Comparison of ENCODE assay signal across 24 cellular contexts in genomic region chr1:152995838-152996237, GRCh38. TPM values are rescaled to one million over a fixed set of nuclear protein-coding genes. Genes with fewer than 3 reads are reported as not detected.
A peak's percentile ranks its signal among the peaks of the same experiment; 100 is the strongest.
DNase-seq lines count a peak whose midpoint lies in the region; ATAC-seq, FAIRE-seq and TF ChIP-seq lines count a peak whose summit lies in the region.
"Had no signal": no experiment of that assay in that cellular context is flagged by ENCODE, and none has a peak within 500 bp of the region (broad histone marks: within the 10 kb centered on the region; RNA-seq: fewer than 3 reads in every experiment).

No MANE protein-coding gene starts in this region.

- TF ChIP-seq CTCF in HepG2 (CRISPR knock-in tag; IDR thresholded peaks at IDR 0.05): no peak
- no peak for TF ChIP-seq CTCF in right lobe of liver (IDR thresholded peaks at IDR 0.05)
- TF ChIP-seq CTCF in kidney (IDR thresholded peaks at IDR 0.05; ENCODE audit: borderline replicate concordance, extremely low read depth, insufficient read depth): no peak

- H3K4me3 ChIP-seq in HepG2 (replicated peaks in 1 of 3; ENCODE audit: insufficient read depth in 1 of 3, low read depth in 2 of 3, low read length in 3 of 3): no peak overlapping the region
- no peak overlapping the region for H3K4me3 ChIP-seq in right lobe of liver
- H3K4me3 ChIP-seq in kidney (ENCODE audit: low read length in 2 of 2): no peak overlapping the region
- H3K4me3 ChIP-seq: BLaER1 treated with 17β-estradiol and CSF1 and Interleukin-3, amounts not matched to agents 10 nM and 100 nM; GM12878; GM23338 had no signal

- H3K27me3 ChIP-seq in HepG2 (ENCODE audit: control insufficient read depth in 1 of 2, insufficient read depth in 2 of 2, low read length in 2 of 2): no peaks in the 10 kb centered on the region
- H3K27me3 ChIP-seq in right lobe of liver: no peaks in the 10 kb centered on the region
- H3K27me3 ChIP-seq: BE2C had no signal

- H3K27ac Mint-ChIP-seq in activated T-helper 2 cell treated with anti-CD3 and anti-CD28 coated beads, Interferon-gamma antibody, Interleukin-2, Interleukin-4, amounts not matched to agents 10 μg/mL and 5 μg/mL and 100 μg/mL, durations not matched to agents 14 hours and 24 hours and 36 hours: no peak overlapping the region
- no peak overlapping the region for H3K27ac Mint-ChIP-seq in activated naive CD8-positive, alpha-beta T cell treated with anti-CD3 and anti-CD28 coated beads, Interleukin-2, amount 50 U/mL, for 24 hours
- H3K27ac Mint-ChIP-seq: CD14-positive monocyte; CD4-positive, alpha-beta T cell; CD8-positive, alpha-beta memory T cell; GM23338 had no signal

- intact Hi-C loops in HepG2 (cut with micrococcal nuclease; ENCODE audit: unreplicated experiment) (no loop called here), right lobe of liver (cut with DNase I) (no loop called here), kidney (cut with DNase I) (no loop called here)
- intact Hi-C loops in activated T-helper 2 cell treated with anti-CD3 and anti-CD28 coated beads, Interferon-gamma antibody, Interleukin-2, Interleukin-4, amounts not matched to agents 10 μg/mL and 5 μg/mL and 100 μg/mL, durations not matched to agents 14 hours and 24 hours and 36 hours (cut with micrococcal nuclease): no loop called here

- 0% methylated on average over 1 of the region's 1 CpG for WGBS in HepG2 (ENCODE audit: low lambda C conversion rate)
- 17% methylated on average over 1 of the region's 1 CpG for WGBS in right lobe of liver (ENCODE audit: insufficient coverage, low coverage, low lambda C conversion rate, missing lambda C conversion rate)

- no peak for TF ChIP-seq EP300 in HepG2 (IDR thresholded peaks at IDR 0.05; ENCODE audit: low read depth in 2 of 2, low read length in 2 of 2)
- TF ChIP-seq EP300 in HepG2 (CRISPR knock-in tag; IDR thresholded peaks at IDR 0.05; ENCODE audit: borderline replicate concordance): no peak

- in situ Hi-C loops in HepG2 (cut with HindIII; ENCODE audit: extremely low pct_ligation_motif_present, low pct_unique_long_range_greater_than_20kb): no loop called here

- DNase-seq in HepG2 (ENCODE audit: low spot score): no peak
- DNase-seq in right lobe of liver: no peak
- DNase-seq in kidney: no peak
- DNase-seq in activated T-helper 2 cell treated with anti-CD3 and anti-CD28 coated beads, Interferon-gamma antibody, Interleukin-2, Interleukin-4, amounts not matched to agents 10 μg/mL and 5 μg/mL and 100 μg/mL, durations not matched to agents 14 hours and 24 hours and 36 hours (ENCODE audit: low spot score): no peak
- no peak for DNase-seq in activated naive CD8-positive, alpha-beta T cell treated with anti-CD3 and anti-CD28 coated beads, Interleukin-2, amount 50 U/mL, for 24 hours
- DNase-seq: ACHN; AML-193; BE2C; CD4-positive, alpha-beta T cell; CD8-positive, alpha-beta memory T cell; DMS 273 treated with DMSO at 0.1 percent for 48 hours; DMS79; EL; GDM1; H9 had no signal

- H3K27ac ChIP-seq in HepG2 (ENCODE audit: extremely low read length, insufficient read depth, low read length) (no peak overlapping the region), right lobe of liver (no peak overlapping the region), kidney (ENCODE audit: low read depth in 2 of 2, low read length in 2 of 2) (no peak overlapping the region)
- H3K27ac ChIP-seq: 22Rv1; BLaER1 treated with 17β-estradiol and CSF1 and Interleukin-3, amounts not matched to agents 10 nM and 100 nM had no signal

- H3K9me3 ChIP-seq in HepG2 (ENCODE audit: low read length) (no peaks in the 10 kb centered on the region), right lobe of liver (no peaks in the 10 kb centered on the region), kidney (ENCODE audit: control insufficient read depth in 1 of 2, low read length in 2 of 2) (peaks cover 0 to 6% of the 10 kb centered on the region in 2 donors)
- H3K9me3 ChIP-seq: BE2C had no signal

- H3K36me3 ChIP-seq in HepG2 (replicated peaks in 1 of 2; ENCODE audit: control insufficient read depth in 1 of 2, insufficient read depth in 2 of 2, low read length in 2 of 2) (no peaks in the 10 kb centered on the region), right lobe of liver (no peaks in the 10 kb centered on the region), kidney (ENCODE audit: control insufficient read depth in 1 of 2, insufficient read depth in 2 of 2, low read length in 2 of 2) (no peaks in the 10 kb centered on the region)
- H3K36me3 ChIP-seq: BE2C; BLaER1 treated with 17β-estradiol and CSF1 and Interleukin-3, amounts not matched to agents 10 nM and 100 nM had no signal

- no peaks in the 10 kb centered on the region for H3K4me1 ChIP-seq in HepG2 (ENCODE audit: insufficient read depth, low read length)
- no peaks in the 10 kb centered on the region for H3K4me1 ChIP-seq in right lobe of liver
- H3K4me1 ChIP-seq in kidney (ENCODE audit: control insufficient read depth in 1 of 2, insufficient read depth in 1 of 2, low read depth in 1 of 2, low read length in 2 of 2): no peaks in the 10 kb centered on the region
- H3K4me1 ChIP-seq: BE2C had no signal

- POLR2A ChIA-PET in HepG2 (lab: Yijun Ruan, JAX): no interaction called here

- no peak for ATAC-seq in HepG2
- ATAC-seq in right lobe of liver: no peak
- no peak for ATAC-seq in activated naive CD8-positive, alpha-beta T cell treated with anti-CD3 and anti-CD28 coated beads, Interleukin-2, amount 50 U/mL, for 24 hours
- ATAC-seq: GM12878, HCT116 had no signal

- no peaks in the 10 kb centered on the region for H3K27me3 Mint-ChIP-seq in activated T-helper 2 cell treated with anti-CD3 and anti-CD28 coated beads, Interferon-gamma antibody, Interleukin-2, Interleukin-4, amounts not matched to agents 10 μg/mL and 5 μg/mL and 100 μg/mL, durations not matched to agents 14 hours and 24 hours and 36 hours (ENCODE audit: low read depth)
- peaks cover 21% of the 10 kb centered on the region for H3K27me3 Mint-ChIP-seq in activated naive CD8-positive, alpha-beta T cell treated with anti-CD3 and anti-CD28 coated beads, Interleukin-2, amount 50 U/mL, for 24 hours

- FAIRE-seq in HepG2 (lab: Jason Lieb, UNC) (no peak), kidney (lab: Jason Lieb, UNC) (peak; percentile 38)
- FAIRE-seq: A204.1, D721Med, GM12878 had no signal

- H3K4me3 Mint-ChIP-seq in activated T-helper 2 cell treated with anti-CD3 and anti-CD28 coated beads, Interferon-gamma antibody, Interleukin-2, Interleukin-4, amounts not matched to agents 10 μg/mL and 5 μg/mL and 100 μg/mL, durations not matched to agents 14 hours and 24 hours and 36 hours (ENCODE audit: low read depth): no peak overlapping the region
- no peak overlapping the region for H3K4me3 Mint-ChIP-seq in activated naive CD8-positive, alpha-beta T cell treated with anti-CD3 and anti-CD28 coated beads, Interleukin-2, amount 50 U/mL, for 24 hours
- H3K4me3 Mint-ChIP-seq: CD4-positive, alpha-beta T cell; CD8-positive, alpha-beta memory T cell; GM23338; H9 had no signal

- no TSS peak for BruUV-seq in HepG2 (replicated peaks; lab: Mats Ljungman, UMichigan)

- no peak overlapping the region for H2AFZ ChIP-seq in HepG2 (ENCODE audit: low read length)

- no peak overlapping the region for H3K4me2 ChIP-seq in HepG2 (ENCODE audit: low read depth, low read length)
- H3K4me2 ChIP-seq: BLaER1 treated with 17β-estradiol and CSF1 and Interleukin-3, amounts not matched to agents 10 nM and 100 nM; GM23338 had no signal

- TF ChIP-seq RAD21 in HepG2 (CRISPR knock-in tag; IDR thresholded peaks at IDR 0.05): no peak

- no peaks in the 10 kb centered on the region for H3K79me2 ChIP-seq in HepG2 (ENCODE audit: insufficient read depth, low read length)

- no peaks in the 10 kb centered on the region for H3K4me1 Mint-ChIP-seq in activated T-helper 2 cell treated with anti-CD3 and anti-CD28 coated beads, Interferon-gamma antibody, Interleukin-2, Interleukin-4, amounts not matched to agents 10 μg/mL and 5 μg/mL and 100 μg/mL, durations not matched to agents 14 hours and 24 hours and 36 hours (ENCODE audit: low read depth)
- no peaks in the 10 kb centered on the region for H3K4me1 Mint-ChIP-seq in activated naive CD8-positive, alpha-beta T cell treated with anti-CD3 and anti-CD28 coated beads, Interleukin-2, amount 50 U/mL, for 24 hours
- H3K4me1 Mint-ChIP-seq: CD14-positive monocyte; CD8-positive, alpha-beta memory T cell had no signal

- H3K9me3 Mint-ChIP-seq in activated T-helper 2 cell treated with anti-CD3 and anti-CD28 coated beads, Interferon-gamma antibody, Interleukin-2, Interleukin-4, amounts not matched to agents 10 μg/mL and 5 μg/mL and 100 μg/mL, durations not matched to agents 14 hours and 24 hours and 36 hours: no peaks in the 10 kb centered on the region
- peaks cover 4% of the 10 kb centered on the region for H3K9me3 Mint-ChIP-seq in activated naive CD8-positive, alpha-beta T cell treated with anti-CD3 and anti-CD28 coated beads, Interleukin-2, amount 50 U/mL, for 24 hours
- H3K9me3 Mint-ChIP-seq: CD4-positive, alpha-beta T cell had no signal

- CTCF ChIA-PET in HepG2 (lab: Yijun Ruan, JAX; ENCODE audit: low intra/inter-chr PET ratio, low total read pairs): no interaction called here

- H3K9ac ChIP-seq in HepG2 (ENCODE audit: insufficient read depth, low read depth, low read length) (no peak overlapping the region), kidney (ENCODE audit: low read length in 2 of 2) (no peak overlapping the region)
- H3K9ac ChIP-seq: BLaER1 treated with 17β-estradiol and CSF1 and Interleukin-3, amounts not matched to agents 10 nM and 100 nM had no signal

- TF ChIP-seq POLR2A in HepG2 (IDR thresholded peaks at IDR 0.05; ENCODE audit: insufficient read depth in 1 of 2, low read depth in 2 of 2, low read length in 2 of 2) (no peak), right lobe of liver (IDR thresholded peaks at IDR 0.05) (no peak)

- H3K36me3 Mint-ChIP-seq in activated T-helper 2 cell treated with anti-CD3 and anti-CD28 coated beads, Interferon-gamma antibody, Interleukin-2, Interleukin-4, amounts not matched to agents 10 μg/mL and 5 μg/mL and 100 μg/mL, durations not matched to agents 14 hours and 24 hours and 36 hours (ENCODE audit: low read depth): no peaks in the 10 kb centered on the region
- no peaks in the 10 kb centered on the region for H3K36me3 Mint-ChIP-seq in activated naive CD8-positive, alpha-beta T cell treated with anti-CD3 and anti-CD28 coated beads, Interleukin-2, amount 50 U/mL, for 24 hours (ENCODE audit: low read depth)
- H3K36me3 Mint-ChIP-seq: CD14-positive monocyte; CD8-positive, alpha-beta memory T cell had no signal

- H4K20me1 ChIP-seq in HepG2 (ENCODE audit: insufficient read depth, low read length): no peaks in the 10 kb centered on the region
- H4K20me1 ChIP-seq: BLaER1 treated with 17β-estradiol and CSF1 and Interleukin-3, amounts not matched to agents 10 nM and 100 nM had no signal

RNA-seq across cellular contexts. Expression of gene SPRR3, which starts 5.7 kb away (rescaled TPM):
- total RNA-seq in HepG2 (2016; rRNA removed; fragmentation: Illumina TruSeq; extraction: Trizol): not detected in 2 replicates
- total RNA-seq in HepG2 (2016; cell fraction: cytosol; rRNA removed; fragmentation: Illumina TruSeq; extraction: Trizol; ENCODE audit: low read depth): not detected in 2 replicates
- not detected in 2 replicates for total RNA-seq in HepG2 (2016; cell fraction: insoluble cytoplasmic fraction; rRNA removed; fragmentation: Illumina TruSeq; extraction: Trizol)
- total RNA-seq in HepG2 (2016; cell fraction: membrane; rRNA removed; fragmentation: Illumina TruSeq; extraction: Trizol): not detected in 2 replicates
- total RNA-seq in HepG2 (2016; cell fraction: nucleus; rRNA removed; fragmentation: Illumina TruSeq; extraction: Trizol): not detected in 2 replicates
- polyA plus RNA-seq in HepG2 (2011; rRNA removed): not detected in 2 replicates
- polyA plus RNA-seq in HepG2 (2011; cell fraction: cytosol; rRNA removed): not detected in 2 replicates
- not detected in 2 replicates for polyA plus RNA-seq in HepG2 (2011; cell fraction: nucleus; rRNA removed)
- polyA plus RNA-seq in HepG2 (2012): not detected in 2 replicates
- not detected in 2 replicates for polyA plus RNA-seq in HepG2 (2016; cell fraction: cytosol; fragmentation: Illumina TruSeq; extraction: Trizol; ENCODE audit: low read depth)
- polyA plus RNA-seq in HepG2 (2016; cell fraction: insoluble cytoplasmic fraction; fragmentation: Illumina TruSeq; extraction: Trizol; ENCODE audit: low read depth): not detected in 2 replicates
- not detected in 2 replicates for polyA plus RNA-seq in HepG2 (2016; cell fraction: membrane; fragmentation: Illumina TruSeq; extraction: Trizol; ENCODE audit: low read depth)
- not detected in 2 replicates for polyA plus RNA-seq in HepG2 (2016; cell fraction: nucleus; fragmentation: Illumina TruSeq; extraction: Trizol; ENCODE audit: insufficient read depth, low read depth)
- polyA minus RNA-seq in HepG2 (2011; rRNA and poly(A)+ RNA removed; ENCODE audit: low replicate concordance): not detected in 2 replicates
- not detected in 2 replicates for polyA minus RNA-seq in HepG2 (2011; cell fraction: cytosol; rRNA and poly(A)+ RNA removed)
- polyA minus RNA-seq in HepG2 (2011; cell fraction: nucleus; rRNA and poly(A)+ RNA removed): not detected in 2 replicates
- total RNA-seq in right lobe of liver: under 1 TPM in 1 of 6 experiments, not detected in 5; 0.31 TPM
- total RNA-seq in kidney: not detected
- not detected for polyA plus RNA-seq in kidney (ENCODE audit: insufficient read depth, low read depth, low replicate concordance)
- not detected in 2 replicates for total RNA-seq in activated T-helper 2 cell treated with anti-CD3 and anti-CD28 coated beads, Interferon-gamma antibody, Interleukin-2, Interleukin-4, amounts not matched to agents 10 μg/mL and 5 μg/mL and 100 μg/mL, durations not matched to agents 14 hours and 24 hours and 36 hours
- total RNA-seq: CD4-positive, alpha-beta T cell; CD8-positive, alpha-beta memory T cell; GM12878; GM23338; H4; H9 had no signal
- polyA plus RNA-seq: CD14-positive monocyte; CD8-positive, alpha-beta memory T cell; GM12878; GM23338 had no signal

RNA-seq across cellular contexts. Expression of gene SPRR1A, which starts 12.0 kb away (rescaled TPM):
- total RNA-seq in HepG2 (2016; rRNA removed; fragmentation: Illumina TruSeq; extraction: Trizol): not detected in 2 replicates
- not detected in 2 replicates for total RNA-seq in HepG2 (2016; cell fraction: cytosol; rRNA removed; fragmentation: Illumina TruSeq; extraction: Trizol; ENCODE audit: low read depth)
- total RNA-seq in HepG2 (2016; cell fraction: insoluble cytoplasmic fraction; rRNA removed; fragmentation: Illumina TruSeq; extraction: Trizol): not detected in 2 replicates
- total RNA-seq in HepG2 (2016; cell fraction: membrane; rRNA removed; fragmentation: Illumina TruSeq; extraction: Trizol): not detected in 2 replicates
- not detected in 2 replicates for total RNA-seq in HepG2 (2016; cell fraction: nucleus; rRNA removed; fragmentation: Illumina TruSeq; extraction: Trizol)
- not detected in 2 replicates for polyA plus RNA-seq in HepG2 (2011; rRNA removed)
- not detected in 2 replicates for polyA plus RNA-seq in HepG2 (2011; cell fraction: cytosol; rRNA removed)
- not detected in 2 replicates for polyA plus RNA-seq in HepG2 (2011; cell fraction: nucleus; rRNA removed)
- polyA plus RNA-seq in HepG2 (2012): not detected in 2 replicates
- not detected in 2 replicates for polyA plus RNA-seq in HepG2 (2016; cell fraction: cytosol; fragmentation: Illumina TruSeq; extraction: Trizol; ENCODE audit: low read depth)
- not detected in 2 replicates for polyA plus RNA-seq in HepG2 (2016; cell fraction: insoluble cytoplasmic fraction; fragmentation: Illumina TruSeq; extraction: Trizol; ENCODE audit: low read depth)
- not detected in 2 replicates for polyA plus RNA-seq in HepG2 (2016; cell fraction: membrane; fragmentation: Illumina TruSeq; extraction: Trizol; ENCODE audit: low read depth)
- polyA plus RNA-seq in HepG2 (2016; cell fraction: nucleus; fragmentation: Illumina TruSeq; extraction: Trizol; ENCODE audit: insufficient read depth, low read depth): not detected in 2 replicates
- not detected in 2 replicates for polyA minus RNA-seq in HepG2 (2011; rRNA and poly(A)+ RNA removed; ENCODE audit: low replicate concordance)
- not detected in 2 replicates for polyA minus RNA-seq in HepG2 (2011; cell fraction: cytosol; rRNA and poly(A)+ RNA removed)
- polyA minus RNA-seq in HepG2 (2011; cell fraction: nucleus; rRNA and poly(A)+ RNA removed): not detected in 2 replicates
- total RNA-seq in right lobe of liver: not detected
- total RNA-seq in kidney: not detected
- not detected for polyA plus RNA-seq in kidney (ENCODE audit: insufficient read depth, low read depth, low replicate concordance)
- not detected in 2 replicates for total RNA-seq in activated T-helper 2 cell treated with anti-CD3 and anti-CD28 coated beads, Interferon-gamma antibody, Interleukin-2, Interleukin-4, amounts not matched to agents 10 μg/mL and 5 μg/mL and 100 μg/mL, durations not matched to agents 14 hours and 24 hours and 36 hours
- total RNA-seq: CD4-positive, alpha-beta T cell; CD8-positive, alpha-beta memory T cell; GM12878; GM23338; H4; H9 had no signal
- polyA plus RNA-seq: CD14-positive monocyte; CD8-positive, alpha-beta memory T cell; GM12878; GM23338 had no signal

RNA-seq across cellular contexts. Expression of gene SPRR4, which starts 25.4 kb away (rescaled TPM):
- total RNA-seq in HepG2 (2016; rRNA removed; fragmentation: Illumina TruSeq; extraction: Trizol) (not detected in 2 replicates), right lobe of liver (not detected), kidney (not detected)
- total RNA-seq in HepG2 (2016; cell fraction: cytosol; rRNA removed; fragmentation: Illumina TruSeq; extraction: Trizol; ENCODE audit: low read depth): not detected in 2 replicates
- total RNA-seq in HepG2 (2016; cell fraction: insoluble cytoplasmic fraction; rRNA removed; fragmentation: Illumina TruSeq; extraction: Trizol): not detected in 2 replicates
- total RNA-seq in HepG2 (2016; cell fraction: membrane; rRNA removed; fragmentation: Illumina TruSeq; extraction: Trizol): not detected in 2 replicates
- total RNA-seq in HepG2 (2016; cell fraction: nucleus; rRNA removed; fragmentation: Illumina TruSeq; extraction: Trizol): not detected in 2 replicates
- polyA plus RNA-seq in HepG2 (2011; rRNA removed) (not detected in 2 replicates), kidney (ENCODE audit: insufficient read depth, low read depth, low replicate concordance) (not detected)
- not detected in 2 replicates for polyA plus RNA-seq in HepG2 (2011; cell fraction: cytosol; rRNA removed)
- not detected in 2 replicates for polyA plus RNA-seq in HepG2 (2011; cell fraction: nucleus; rRNA removed)
- polyA plus RNA-seq in HepG2 (2012): not detected in 2 replicates
- not detected in 2 replicates for polyA plus RNA-seq in HepG2 (2016; cell fraction: cytosol; fragmentation: Illumina TruSeq; extraction: Trizol; ENCODE audit: low read depth)
- polyA plus RNA-seq in HepG2 (2016; cell fraction: insoluble cytoplasmic fraction; fragmentation: Illumina TruSeq; extraction: Trizol; ENCODE audit: low read depth): not detected in 2 replicates
- polyA plus RNA-seq in HepG2 (2016; cell fraction: membrane; fragmentation: Illumina TruSeq; extraction: Trizol; ENCODE audit: low read depth): not detected in 2 replicates
- polyA plus RNA-seq in HepG2 (2016; cell fraction: nucleus; fragmentation: Illumina TruSeq; extraction: Trizol; ENCODE audit: insufficient read depth, low read depth): not detected in 2 replicates
- polyA minus RNA-seq in HepG2 (2011; rRNA and poly(A)+ RNA removed; ENCODE audit: low replicate concordance): not detected in 2 replicates
- not detected in 2 replicates for polyA minus RNA-seq in HepG2 (2011; cell fraction: cytosol; rRNA and poly(A)+ RNA removed)
- not detected in 2 replicates for polyA minus RNA-seq in HepG2 (2011; cell fraction: nucleus; rRNA and poly(A)+ RNA removed)
- not detected in 2 replicates for total RNA-seq in activated T-helper 2 cell treated with anti-CD3 and anti-CD28 coated beads, Interferon-gamma antibody, Interleukin-2, Interleukin-4, amounts not matched to agents 10 μg/mL and 5 μg/mL and 100 μg/mL, durations not matched to agents 14 hours and 24 hours and 36 hours
- total RNA-seq: CD4-positive, alpha-beta T cell; CD8-positive, alpha-beta memory T cell; GM12878; GM23338; H4; H9 had no signal
- polyA plus RNA-seq: CD14-positive monocyte; CD8-positive, alpha-beta memory T cell; GM12878; GM23338 had no signal

RNA-seq across cellular contexts. Expression of gene SPRR1B, which starts 35.2 kb away (rescaled TPM):
- total RNA-seq in HepG2 (2016; rRNA removed; fragmentation: Illumina TruSeq; extraction: Trizol): not detected in 2 replicates
- total RNA-seq in HepG2 (2016; cell fraction: cytosol; rRNA removed; fragmentation: Illumina TruSeq; extraction: Trizol; ENCODE audit: low read depth): not detected in 2 replicates
- not detected in 2 replicates for total RNA-seq in HepG2 (2016; cell fraction: insoluble cytoplasmic fraction; rRNA removed; fragmentation: Illumina TruSeq; extraction: Trizol)
- total RNA-seq in HepG2 (2016; cell fraction: membrane; rRNA removed; fragmentation: Illumina TruSeq; extraction: Trizol): not detected in 2 replicates
- not detected in 2 replicates for total RNA-seq in HepG2 (2016; cell fraction: nucleus; rRNA removed; fragmentation: Illumina TruSeq; extraction: Trizol)
- not detected in 2 replicates for polyA plus RNA-seq in HepG2 (2011; rRNA removed)
- not detected in 2 replicates for polyA plus RNA-seq in HepG2 (2011; cell fraction: cytosol; rRNA removed)
- not detected in 2 replicates for polyA plus RNA-seq in HepG2 (2011; cell fraction: nucleus; rRNA removed)
- polyA plus RNA-seq in HepG2 (2012): not detected in 2 replicates
- not detected in 2 replicates for polyA plus RNA-seq in HepG2 (2016; cell fraction: cytosol; fragmentation: Illumina TruSeq; extraction: Trizol; ENCODE audit: low read depth)
- polyA plus RNA-seq in HepG2 (2016; cell fraction: insoluble cytoplasmic fraction; fragmentation: Illumina TruSeq; extraction: Trizol; ENCODE audit: low read depth): not detected in 2 replicates
- not detected in 2 replicates for polyA plus RNA-seq in HepG2 (2016; cell fraction: membrane; fragmentation: Illumina TruSeq; extraction: Trizol; ENCODE audit: low read depth)
- not detected in 2 replicates for polyA plus RNA-seq in HepG2 (2016; cell fraction: nucleus; fragmentation: Illumina TruSeq; extraction: Trizol; ENCODE audit: insufficient read depth, low read depth)
- not detected in 2 replicates for polyA minus RNA-seq in HepG2 (2011; rRNA and poly(A)+ RNA removed; ENCODE audit: low replicate concordance)
- polyA minus RNA-seq in HepG2 (2011; cell fraction: cytosol; rRNA and poly(A)+ RNA removed): not detected in 2 replicates
- polyA minus RNA-seq in HepG2 (2011; cell fraction: nucleus; rRNA and poly(A)+ RNA removed): not detected in 2 replicates
- total RNA-seq in right lobe of liver: not detected
- total RNA-seq in kidney: not detected
- not detected for polyA plus RNA-seq in kidney (ENCODE audit: insufficient read depth, low read depth, low replicate concordance)
- not detected in 2 replicates for total RNA-seq in activated T-helper 2 cell treated with anti-CD3 and anti-CD28 coated beads, Interferon-gamma antibody, Interleukin-2, Interleukin-4, amounts not matched to agents 10 μg/mL and 5 μg/mL and 100 μg/mL, durations not matched to agents 14 hours and 24 hours and 36 hours
- total RNA-seq: CD4-positive, alpha-beta T cell; CD8-positive, alpha-beta memory T cell; GM12878; GM23338; H4; H9 had no signal
- polyA plus RNA-seq: CD14-positive monocyte; CD8-positive, alpha-beta memory T cell; GM12878; GM23338 had no signal

RNA-seq across cellular contexts. Expression of gene SPRR2D, which starts 45.1 kb away (rescaled TPM):
- not detected in 2 replicates for total RNA-seq in HepG2 (2016; rRNA removed; fragmentation: Illumina TruSeq; extraction: Trizol)
- total RNA-seq in HepG2 (2016; cell fraction: cytosol; rRNA removed; fragmentation: Illumina TruSeq; extraction: Trizol; ENCODE audit: low read depth): not detected in 2 replicates
- not detected in 2 replicates for total RNA-seq in HepG2 (2016; cell fraction: insoluble cytoplasmic fraction; rRNA removed; fragmentation: Illumina TruSeq; extraction: Trizol)
- not detected in 2 replicates for total RNA-seq in HepG2 (2016; cell fraction: membrane; rRNA removed; fragmentation: Illumina TruSeq; extraction: Trizol)
- not detected in 2 replicates for total RNA-seq in HepG2 (2016; cell fraction: nucleus; rRNA removed; fragmentation: Illumina TruSeq; extraction: Trizol)
- not detected in 2 replicates for polyA plus RNA-seq in HepG2 (2011; rRNA removed)
- not detected in 2 replicates for polyA plus RNA-seq in HepG2 (2011; cell fraction: cytosol; rRNA removed)
- polyA plus RNA-seq in HepG2 (2011; cell fraction: nucleus; rRNA removed): not detected in 2 replicates
- polyA plus RNA-seq in HepG2 (2012): not detected in 2 replicates
- not detected in 2 replicates for polyA plus RNA-seq in HepG2 (2016; cell fraction: cytosol; fragmentation: Illumina TruSeq; extraction: Trizol; ENCODE audit: low read depth)
- not detected in 2 replicates for polyA plus RNA-seq in HepG2 (2016; cell fraction: insoluble cytoplasmic fraction; fragmentation: Illumina TruSeq; extraction: Trizol; ENCODE audit: low read depth)
- not detected in 2 replicates for polyA plus RNA-seq in HepG2 (2016; cell fraction: membrane; fragmentation: Illumina TruSeq; extraction: Trizol; ENCODE audit: low read depth)
- polyA plus RNA-seq in HepG2 (2016; cell fraction: nucleus; fragmentation: Illumina TruSeq; extraction: Trizol; ENCODE audit: insufficient read depth, low read depth): not detected in 2 replicates
- polyA minus RNA-seq in HepG2 (2011; rRNA and poly(A)+ RNA removed; ENCODE audit: low replicate concordance): not detected in 2 replicates
- not detected in 2 replicates for polyA minus RNA-seq in HepG2 (2011; cell fraction: cytosol; rRNA and poly(A)+ RNA removed)
- not detected in 2 replicates for polyA minus RNA-seq in HepG2 (2011; cell fraction: nucleus; rRNA and poly(A)+ RNA removed)
- total RNA-seq in right lobe of liver: not detected
- not detected for total RNA-seq in kidney
- polyA plus RNA-seq in kidney (ENCODE audit: insufficient read depth, low read depth, low replicate concordance): not detected
- not detected in 2 replicates for total RNA-seq in activated T-helper 2 cell treated with anti-CD3 and anti-CD28 coated beads, Interferon-gamma antibody, Interleukin-2, Interleukin-4, amounts not matched to agents 10 μg/mL and 5 μg/mL and 100 μg/mL, durations not matched to agents 14 hours and 24 hours and 36 hours
- total RNA-seq: CD4-positive, alpha-beta T cell; CD8-positive, alpha-beta memory T cell; GM12878; GM23338; H4; H9 had no signal
- polyA plus RNA-seq: CD14-positive monocyte; CD8-positive, alpha-beta memory T cell; GM23338 had no signal
